ENCODE assay signal across 1 cellular context in the genomic region with DNA sequence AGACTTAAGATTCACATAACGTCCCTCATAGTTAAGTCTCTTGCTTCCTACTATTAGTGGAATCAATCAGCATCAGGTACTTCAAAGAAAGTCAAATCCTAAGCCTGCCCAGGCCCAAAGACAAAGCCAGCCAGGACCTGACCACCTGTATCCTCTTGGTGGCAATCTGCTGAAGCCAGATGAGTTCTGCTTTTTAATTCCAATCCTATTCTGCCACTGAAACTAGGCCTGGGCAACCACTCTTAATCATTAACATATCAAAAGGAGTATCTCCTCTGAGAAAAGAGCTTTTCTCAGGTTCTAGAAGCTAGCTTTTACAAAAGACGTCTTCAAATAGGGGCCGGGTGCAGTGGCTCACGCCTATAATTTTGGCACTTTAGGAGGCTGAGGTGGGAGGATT.
TF ChIP-seq lines count a peak whose summit lies in the region.

No MANE protein-coding gene starts in this region.

TF ChIP-seq in GM23338, 12 proteins besides CTCF, POLR2A, EP300 and RAD21 (continued from another document):
- TF ChIP-seq, protein P1, sequence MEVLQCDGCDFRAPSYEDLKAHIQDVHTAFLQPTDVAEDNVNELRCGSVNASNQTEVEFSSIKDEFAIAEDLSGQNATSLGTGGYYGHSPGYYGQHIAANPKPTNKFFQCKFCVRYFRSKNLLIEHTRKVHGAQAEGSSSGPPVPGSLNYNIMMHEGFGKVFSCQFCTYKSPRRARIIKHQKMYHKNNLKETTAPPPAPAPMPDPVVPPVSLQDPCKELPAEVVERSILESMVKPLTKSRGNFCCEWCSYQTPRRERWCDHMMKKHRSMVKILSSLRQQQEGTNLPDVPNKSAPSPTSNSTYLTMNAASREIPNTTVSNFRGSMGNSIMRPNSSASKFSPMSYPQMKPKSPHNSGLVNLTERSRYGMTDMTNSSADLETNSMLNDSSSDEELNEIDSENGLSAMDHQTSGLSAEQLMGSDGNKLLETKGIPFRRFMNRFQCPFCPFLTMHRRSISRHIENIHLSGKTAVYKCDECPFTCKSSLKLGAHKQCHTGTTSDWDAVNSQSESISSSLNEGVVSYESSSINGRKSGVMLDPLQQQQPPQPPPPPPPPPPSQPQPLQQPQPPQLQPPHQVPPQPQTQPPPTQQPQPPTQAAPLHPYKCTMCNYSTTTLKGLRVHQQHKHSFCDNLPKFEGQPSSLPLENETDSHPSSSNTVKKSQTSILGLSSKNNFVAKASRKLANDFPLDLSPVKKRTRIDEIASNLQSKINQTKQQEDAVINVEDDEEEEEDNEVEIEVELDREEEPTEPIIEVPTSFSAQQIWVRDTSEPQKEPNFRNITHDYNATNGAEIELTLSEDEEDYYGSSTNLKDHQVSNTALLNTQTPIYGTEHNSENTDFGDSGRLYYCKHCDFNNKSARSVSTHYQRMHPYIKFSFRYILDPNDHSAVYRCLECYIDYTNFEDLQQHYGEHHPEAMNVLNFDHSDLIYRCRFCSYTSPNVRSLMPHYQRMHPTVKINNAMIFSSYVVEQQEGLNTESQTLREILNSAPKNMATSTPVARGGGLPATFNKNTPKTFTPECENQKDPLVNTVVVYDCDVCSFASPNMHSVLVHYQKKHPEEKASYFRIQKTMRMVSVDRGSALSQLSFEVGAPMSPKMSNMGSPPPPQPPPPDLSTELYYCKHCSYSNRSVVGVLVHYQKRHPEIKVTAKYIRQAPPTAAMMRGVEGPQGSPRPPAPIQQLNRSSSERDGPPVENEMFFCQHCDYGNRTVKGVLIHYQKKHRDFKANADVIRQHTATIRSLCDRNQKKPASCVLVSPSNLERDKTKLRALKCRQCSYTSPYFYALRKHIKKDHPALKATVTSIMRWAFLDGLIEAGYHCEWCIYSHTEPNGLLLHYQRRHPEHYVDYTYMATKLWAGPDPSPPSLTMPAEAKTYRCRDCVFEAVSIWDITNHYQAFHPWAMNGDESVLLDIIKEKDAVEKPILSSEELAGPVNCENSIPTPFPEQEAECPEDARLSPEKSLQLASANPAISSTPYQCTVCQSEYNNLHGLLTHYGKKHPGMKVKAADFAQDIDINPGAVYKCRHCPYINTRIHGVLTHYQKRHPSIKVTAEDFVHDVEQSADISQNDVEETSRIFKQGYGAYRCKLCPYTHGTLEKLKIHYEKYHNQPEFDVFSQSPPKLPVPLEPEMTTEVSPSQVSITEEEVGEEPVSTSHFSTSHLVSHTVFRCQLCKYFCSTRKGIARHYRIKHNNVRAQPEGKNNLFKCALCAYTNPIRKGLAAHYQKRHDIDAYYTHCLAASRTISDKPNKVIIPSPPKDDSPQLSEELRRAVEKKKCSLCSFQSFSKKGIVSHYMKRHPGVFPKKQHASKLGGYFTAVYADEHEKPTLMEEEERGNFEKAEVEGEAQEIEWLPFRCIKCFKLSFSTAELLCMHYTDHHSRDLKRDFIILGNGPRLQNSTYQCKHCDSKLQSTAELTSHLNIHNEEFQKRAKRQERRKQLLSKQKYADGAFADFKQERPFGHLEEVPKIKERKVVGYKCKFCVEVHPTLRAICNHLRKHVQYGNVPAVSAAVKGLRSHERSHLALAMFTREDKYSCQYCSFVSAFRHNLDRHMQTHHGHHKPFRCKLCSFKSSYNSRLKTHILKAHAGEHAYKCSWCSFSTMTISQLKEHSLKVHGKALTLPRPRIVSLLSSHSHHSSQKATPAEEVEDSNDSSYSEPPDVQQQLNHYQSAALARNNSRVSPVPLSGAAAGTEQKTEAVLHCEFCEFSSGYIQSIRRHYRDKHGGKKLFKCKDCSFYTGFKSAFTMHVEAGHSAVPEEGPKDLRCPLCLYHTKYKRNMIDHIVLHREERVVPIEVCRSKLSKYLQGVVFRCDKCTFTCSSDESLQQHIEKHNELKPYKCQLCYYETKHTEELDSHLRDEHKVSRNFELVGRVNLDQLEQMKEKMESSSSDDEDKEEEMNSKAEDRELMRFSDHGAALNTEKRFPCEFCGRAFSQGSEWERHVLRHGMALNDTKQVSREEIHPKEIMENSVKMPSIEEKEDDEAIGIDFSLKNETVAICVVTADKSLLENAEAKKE (CRISPR knock-in tag; IDR thresholded peaks at IDR 0.05) = no peak
- TF ChIP-seq POLR2AphosphoS5 (IDR thresholded peaks at IDR 0.05; ENCODE audit: low read depth) = no peak
- no peak for TF ChIP-seq EZH2phosphoT487 (IDR thresholded peaks at IDR 0.05; ENCODE audit: unreplicated experiment)
- TF ChIP-seq, protein P2, sequence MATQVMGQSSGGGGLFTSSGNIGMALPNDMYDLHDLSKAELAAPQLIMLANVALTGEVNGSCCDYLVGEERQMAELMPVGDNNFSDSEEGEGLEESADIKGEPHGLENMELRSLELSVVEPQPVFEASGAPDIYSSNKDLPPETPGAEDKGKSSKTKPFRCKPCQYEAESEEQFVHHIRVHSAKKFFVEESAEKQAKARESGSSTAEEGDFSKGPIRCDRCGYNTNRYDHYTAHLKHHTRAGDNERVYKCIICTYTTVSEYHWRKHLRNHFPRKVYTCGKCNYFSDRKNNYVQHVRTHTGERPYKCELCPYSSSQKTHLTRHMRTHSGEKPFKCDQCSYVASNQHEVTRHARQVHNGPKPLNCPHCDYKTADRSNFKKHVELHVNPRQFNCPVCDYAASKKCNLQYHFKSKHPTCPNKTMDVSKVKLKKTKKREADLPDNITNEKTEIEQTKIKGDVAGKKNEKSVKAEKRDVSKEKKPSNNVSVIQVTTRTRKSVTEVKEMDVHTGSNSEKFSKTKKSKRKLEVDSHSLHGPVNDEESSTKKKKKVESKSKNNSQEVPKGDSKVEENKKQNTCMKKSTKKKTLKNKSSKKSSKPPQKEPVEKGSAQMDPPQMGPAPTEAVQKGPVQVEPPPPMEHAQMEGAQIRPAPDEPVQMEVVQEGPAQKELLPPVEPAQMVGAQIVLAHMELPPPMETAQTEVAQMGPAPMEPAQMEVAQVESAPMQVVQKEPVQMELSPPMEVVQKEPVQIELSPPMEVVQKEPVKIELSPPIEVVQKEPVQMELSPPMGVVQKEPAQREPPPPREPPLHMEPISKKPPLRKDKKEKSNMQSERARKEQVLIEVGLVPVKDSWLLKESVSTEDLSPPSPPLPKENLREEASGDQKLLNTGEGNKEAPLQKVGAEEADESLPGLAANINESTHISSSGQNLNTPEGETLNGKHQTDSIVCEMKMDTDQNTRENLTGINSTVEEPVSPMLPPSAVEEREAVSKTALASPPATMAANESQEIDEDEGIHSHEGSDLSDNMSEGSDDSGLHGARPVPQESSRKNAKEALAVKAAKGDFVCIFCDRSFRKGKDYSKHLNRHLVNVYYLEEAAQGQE (IDR thresholded peaks at IDR 0.05; ENCODE audit: unreplicated experiment) = no peak
- TF ChIP-seq STAT1 (IDR thresholded peaks at IDR 0.05; ENCODE audit: unreplicated experiment) = no peak
TF ChIP-seq in GM23338: peak in this region for 0.
